In the genomic region with DNA sequence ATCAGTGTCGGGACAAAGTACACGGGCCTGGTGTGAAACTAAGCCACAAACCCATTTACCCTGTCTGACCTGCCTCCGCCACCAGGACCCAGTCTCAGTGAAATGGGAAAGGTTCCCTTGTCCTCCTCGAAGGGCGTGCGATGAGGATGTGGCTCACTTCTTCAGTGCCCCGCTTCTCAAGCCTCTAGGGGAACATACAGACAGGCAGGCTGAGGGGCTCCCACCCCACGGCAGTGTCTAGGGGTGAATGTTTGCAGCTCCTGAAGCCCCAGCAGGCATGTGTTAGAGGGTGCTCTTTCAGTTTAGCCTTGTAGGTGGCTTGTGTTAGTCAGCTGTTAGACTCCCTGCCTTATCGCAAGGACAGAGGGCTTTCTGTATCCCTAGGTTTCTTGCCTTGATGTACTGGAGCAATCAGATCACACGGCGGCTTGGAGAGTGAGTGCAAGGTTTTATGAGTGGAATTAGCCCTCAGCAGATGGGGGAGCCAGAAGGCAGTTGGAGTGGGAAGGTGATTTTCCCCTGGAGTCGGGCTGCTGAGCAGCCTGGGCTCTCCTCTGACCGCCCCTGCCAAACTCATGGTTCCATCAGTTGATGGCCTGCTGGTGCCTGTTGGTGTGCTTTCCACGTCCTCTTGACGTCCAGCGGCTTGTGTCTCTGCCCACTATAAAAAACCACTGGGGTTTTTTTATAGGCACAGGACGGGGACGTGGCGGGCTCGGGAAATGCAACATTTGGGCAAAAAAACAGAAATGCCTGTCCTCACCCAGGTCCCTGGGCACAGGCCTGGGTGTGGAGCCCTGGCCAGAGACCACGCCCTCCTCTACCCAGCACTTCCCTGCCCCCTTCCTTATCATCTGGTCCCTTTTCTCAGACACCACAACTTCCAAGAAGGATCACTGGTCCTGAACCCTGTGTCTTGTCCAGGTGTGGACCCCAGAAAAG, we compare ENCODE assay signal across 8 cellular contexts. TPM values are rescaled to one million over a fixed set of nuclear protein-coding genes. Genes with fewer than 3 reads are reported as not detected.
DNase-seq lines count a peak whose midpoint lies in the region; ATAC-seq and TF ChIP-seq lines count a peak whose summit lies in the region.

No MANE protein-coding gene starts in this region.

- no peak for TF ChIP-seq POLR2A in prostate gland (IDR thresholded peaks at IDR 0.05)

- peak overlapping the region; percentile 75 for H3K27ac Mint-ChIP-seq in WTC11

- H2AFZ ChIP-seq in KMS-11 (ENCODE audit: low read depth): peak overlapping the region; percentile 90

- DNase-seq in cardiac muscle cell (ENCODE audit: low read depth in 1 of 2, low spot score in 1 of 2) (no peak), Right ventricle myocardium superior (no peak), WTC11 (ENCODE audit: low spot score) (no peak), fibroblast of mammary gland (ENCODE audit: low read depth) (no peak), prostate gland (ENCODE audit: low spot score) (no peak), ecto neural progenitor cell (ENCODE audit: low spot score) (no peak)

- no peak for TF ChIP-seq CTCF in cardiac muscle cell (IDR thresholded peaks at IDR 0.05; ENCODE audit: low read depth, low read length)
- TF ChIP-seq CTCF in KMS-11 (conservative IDR thresholded peaks at IDR 0.05; ENCODE audit: low read depth, low read length): no peak
- TF ChIP-seq CTCF in WTC11 (IDR thresholded peaks at IDR 0.05): no peak
- TF ChIP-seq CTCF in fibroblast of mammary gland (conservative IDR thresholded peaks at IDR 0.05; ENCODE audit: control insufficient read depth, insufficient read depth, low read depth, low read length): peak; percentile 11
- no peak for TF ChIP-seq CTCF in prostate gland (IDR thresholded peaks at IDR 0.05)

- H3K9me3 ChIP-seq in cardiac muscle cell (ENCODE audit: low read depth): no peaks in the 10 kb centered on the region
- no peaks in the 10 kb centered on the region for H3K9me3 ChIP-seq in prostate gland

- no peaks in the 10 kb centered on the region for H3K27me3 Mint-ChIP-seq in WTC11 (ENCODE audit: low read depth)

- H3K27ac ChIP-seq in cardiac muscle cell: no peak overlapping the region
- H3K27ac ChIP-seq in KMS-11: peak overlapping the region; percentile 42
- no peak overlapping the region for H3K27ac ChIP-seq in prostate gland

- CTCF ChIA-PET in WTC11 (lab: Charles Lee): interaction anchor here (0.5 to 1.8 kb wide), 4 partner anchors 27 to 105 kb away, joined by 3 to 7 read pairs (median 4); no protein-coding TSS in a partner anchor

- no peaks in the 10 kb centered on the region for H3K9me3 Mint-ChIP-seq in WTC11

- peaks cover 27% of the 10 kb centered on the region for H3K79me2 ChIP-seq in KMS-11 (ENCODE audit: insufficient read depth, low read depth)

- peak overlapping the region; percentile 83 for H3K4me3 ChIP-seq in cardiac muscle cell
- H3K4me3 ChIP-seq in KMS-11 (IDR thresholded peaks at IDR 0.05; ENCODE audit: insufficient read depth, low read depth, low read length): peak overlapping the region; percentile 41
- H3K4me3 ChIP-seq in fibroblast of mammary gland (ENCODE audit: control insufficient read depth, low read depth, low read length): peak overlapping the region; percentile 81
- H3K4me3 ChIP-seq in prostate gland: peak overlapping the region; percentile 75 to 99

- H4K20me1 ChIP-seq in KMS-11 (ENCODE audit: insufficient read depth): no peaks in the 10 kb centered on the region

- H3K4me2 ChIP-seq in KMS-11: peak overlapping the region; percentile 84

- peaks cover 12% of the 10 kb centered on the region for H3K36me3 ChIP-seq in cardiac muscle cell
- peaks cover 3% of the 10 kb centered on the region; the same call in 1 of the 2 replicates for H3K36me3 ChIP-seq in KMS-11 (ENCODE audit: insufficient read depth)
- peaks cover 0 to 3% of the 10 kb centered on the region in 2 donors for H3K36me3 ChIP-seq in prostate gland

- POLR2A ChIA-PET in WTC11 (lab: Charles Lee): interaction anchor here (1.0 kb wide), 1 partner anchor 10 kb away, joined by 8 read pairs; a partner anchor contains a TSS

- peaks cover 13% of the 10 kb centered on the region for H3K4me1 Mint-ChIP-seq in WTC11

- intact Hi-C loops in Right ventricle myocardium superior (cut with DNase I): no loop called here
- intact Hi-C loops in prostate gland (cut with DNase I): no loop called here

- peak overlapping the region; percentile 87 for H3K4me3 Mint-ChIP-seq in WTC11

- peak overlapping the region; percentile 87 for H3K9ac ChIP-seq in KMS-11

- peaks cover 4% of the 10 kb centered on the region for H3K4me1 ChIP-seq in cardiac muscle cell (ENCODE audit: low read depth)
- peaks cover 21% of the 10 kb centered on the region for H3K4me1 ChIP-seq in KMS-11 (ENCODE audit: low read depth, poor library complexity, severe bottlenecking)
- H3K4me1 ChIP-seq in prostate gland (replicated peaks): peaks cover 7% of the 10 kb centered on the region

- peaks cover 24% of the 10 kb centered on the region for H3K36me3 Mint-ChIP-seq in WTC11

- ATAC-seq in Right ventricle myocardium superior (ENCODE audit: poor library complexity): no peak
- ATAC-seq in WTC11: peak; percentile 10
- no peak for ATAC-seq in GM21447 (IDR thresholded peaks at IDR 0.05; ENCODE audit: unreplicated experiment)

- H3K27me3 ChIP-seq in cardiac muscle cell (no peaks in the 10 kb centered on the region), KMS-11 (ENCODE audit: insufficient read depth, low read depth) (no peaks in the 10 kb centered on the region), prostate gland (replicated peaks; ENCODE audit: insufficient read depth) (no peaks in the 10 kb centered on the region)

- WGBS in prostate gland: 15% methylated on average over 21 of the region's 21 CpGs

TF ChIP-seq in WTC11, 78 proteins besides CTCF, POLR2A, EP300 and RAD21 (continues in another document):
- TF ChIP-seq, protein P1, sequence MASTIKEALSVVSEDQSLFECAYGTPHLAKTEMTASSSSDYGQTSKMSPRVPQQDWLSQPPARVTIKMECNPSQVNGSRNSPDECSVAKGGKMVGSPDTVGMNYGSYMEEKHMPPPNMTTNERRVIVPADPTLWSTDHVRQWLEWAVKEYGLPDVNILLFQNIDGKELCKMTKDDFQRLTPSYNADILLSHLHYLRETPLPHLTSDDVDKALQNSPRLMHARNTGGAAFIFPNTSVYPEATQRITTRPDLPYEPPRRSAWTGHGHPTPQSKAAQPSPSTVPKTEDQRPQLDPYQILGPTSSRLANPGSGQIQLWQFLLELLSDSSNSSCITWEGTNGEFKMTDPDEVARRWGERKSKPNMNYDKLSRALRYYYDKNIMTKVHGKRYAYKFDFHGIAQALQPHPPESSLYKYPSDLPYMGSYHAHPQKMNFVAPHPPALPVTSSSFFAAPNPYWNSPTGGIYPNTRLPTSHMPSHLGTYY (CRISPR knock-in tag; IDR thresholded peaks at IDR 0.05): no peak
- no peak for TF ChIP-seq ETV6 (CRISPR knock-in tag; IDR thresholded peaks at IDR 0.05)
- TF ChIP-seq SOX15 (CRISPR knock-in tag; IDR thresholded peaks at IDR 0.05): no peak
- TF ChIP-seq, protein P2, sequence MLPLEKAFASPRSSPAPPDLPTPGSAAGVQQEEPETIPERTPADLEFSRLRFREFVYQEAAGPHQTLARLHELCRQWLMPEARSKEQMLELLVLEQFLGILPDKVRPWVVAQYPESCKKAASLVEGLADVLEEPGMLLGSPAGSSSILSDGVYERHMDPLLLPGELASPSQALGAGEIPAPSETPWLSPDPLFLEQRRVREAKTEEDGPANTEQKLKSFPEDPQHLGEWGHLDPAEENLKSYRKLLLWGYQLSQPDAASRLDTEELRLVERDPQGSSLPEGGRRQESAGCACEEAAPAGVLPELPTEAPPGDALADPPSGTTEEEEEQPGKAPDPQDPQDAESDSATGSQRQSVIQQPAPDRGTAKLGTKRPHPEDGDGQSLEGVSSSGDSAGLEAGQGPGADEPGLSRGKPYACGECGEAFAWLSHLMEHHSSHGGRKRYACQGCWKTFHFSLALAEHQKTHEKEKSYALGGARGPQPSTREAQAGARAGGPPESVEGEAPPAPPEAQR (CRISPR knock-in tag; IDR thresholded peaks at IDR 0.05): no peak
- TF ChIP-seq NR2C2 (CRISPR knock-in tag; IDR thresholded peaks at IDR 0.05): no peak
- TF ChIP-seq, protein P3, sequence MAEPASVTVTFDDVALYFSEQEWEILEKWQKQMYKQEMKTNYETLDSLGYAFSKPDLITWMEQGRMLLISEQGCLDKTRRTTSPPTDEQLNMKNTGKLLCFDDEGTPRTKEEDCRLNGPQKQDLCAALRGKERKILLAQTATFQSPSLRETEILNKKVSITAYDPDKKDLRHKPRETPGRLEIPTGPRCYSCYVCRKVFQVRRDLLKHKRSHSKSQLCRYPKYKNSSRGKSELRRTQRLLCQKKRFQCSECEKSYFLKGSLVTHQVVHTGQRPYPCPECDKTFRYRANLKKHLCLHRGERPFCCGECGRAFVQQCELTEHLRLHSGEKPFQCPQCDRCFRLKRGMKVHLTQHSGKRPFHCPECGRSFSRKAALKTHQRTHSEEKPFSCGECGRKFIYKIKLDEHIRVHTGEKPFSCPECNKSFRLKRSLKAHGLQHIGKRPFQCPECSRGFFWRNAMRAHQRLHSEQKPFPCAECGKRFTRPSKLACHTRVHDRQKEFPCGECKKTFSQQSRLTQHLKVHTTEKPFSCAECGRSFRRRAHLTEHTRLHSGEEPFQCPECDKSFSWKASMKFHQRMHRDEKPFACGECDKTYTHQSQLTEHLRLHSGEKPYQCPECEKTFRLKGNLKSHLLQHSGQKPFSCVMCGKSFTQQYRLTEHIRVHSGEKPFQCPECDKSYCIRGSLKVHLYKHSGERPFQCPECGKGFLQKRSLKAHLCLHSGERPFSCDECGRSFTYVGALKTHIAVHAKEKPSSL (CRISPR knock-in tag; conservative IDR thresholded peaks at IDR 0.05): no peak

RNA-seq across cellular contexts. Expression of a gene that starts 0.8 kb away (rescaled TPM):
- 16.2 and 33.0 TPM in 2 replicates for total RNA-seq in cardiac muscle cell
- polyA plus RNA-seq in cardiac muscle cell: 33.8 and 37.5 TPM in 2 replicates
- total RNA-seq in Right ventricle myocardium superior: 10.6 TPM
- 100 to 108 TPM (median 102 TPM) in 3 replicates for total RNA-seq in WTC11 (2021)
- 10 to 100 TPM; 18.1 to 35.3 TPM for total RNA-seq in prostate gland

RNA-seq across cellular contexts. Expression of a gene that starts 0.8 kb away (rescaled TPM):
- total RNA-seq in cardiac muscle cell (22.6 and 24.2 TPM in 2 replicates), Right ventricle myocardium superior (20.0 TPM), WTC11 (2021) (33.6 to 38.9 TPM (median 34.7 TPM) in 3 replicates), prostate gland (10 to 100 TPM; 21.8 to 23.0 TPM)
- polyA plus RNA-seq in cardiac muscle cell: 35.6 and 53.5 TPM in 2 replicates

RNA-seq across cellular contexts. Expression of a gene that starts 10.1 kb away (rescaled TPM):
- total RNA-seq in cardiac muscle cell (56.2 and 70.6 TPM in 2 replicates), Right ventricle myocardium superior (17.9 TPM), WTC11 (2021) (43.8 to 47.8 TPM (median 46.7 TPM) in 3 replicates), prostate gland (10 to 100 TPM; 79.3 to 91.9 TPM)
- polyA plus RNA-seq in cardiac muscle cell: 38.3 and 47.0 TPM in 2 replicates
